ENCODE assay signal across 10 cellular contexts in genomic region chr10:30742471-30742870, GRCh38.
DNase-seq lines count a peak whose midpoint lies in the region; ATAC-seq and TF ChIP-seq lines count a peak whose summit lies in the region.
"Had no signal": no experiment of that assay in that cellular context is flagged by ENCODE, and none has a peak within 500 bp of the region (broad histone marks: within the 10 kb centered on the region; RNA-seq: fewer than 3 reads in every experiment).

No MANE protein-coding gene starts in this region.

- CTCF ChIA-PET in activated CD4-positive, alpha-beta memory T cell treated with anti-CD3 and anti-CD28 coated beads for 36 hours (lab: Charles Lee) = no interaction called here
- CTCF ChIA-PET in GM10248 (lab: Yijun Ruan, JAX) = interaction anchor here (2.2 kb wide), 1 partner anchor 10 kb away, joined by 12 read pairs; no protein-coding TSS in a partner anchor

- no peaks in the 10 kb centered on the region for H3K9me3 Mint-ChIP-seq in activated CD4-positive, alpha-beta memory T cell treated with anti-CD3 and anti-CD28 coated beads for 36 hours

- no peaks in the 10 kb centered on the region for H3K27me3 ChIP-seq in effector memory CD4-positive, alpha-beta T cell (replicated peaks; ENCODE audit: control insufficient read depth, insufficient read depth, low read length, poor library complexity, severe bottlenecking)

- no peak overlapping the region for H3K4me3 Mint-ChIP-seq in activated CD4-positive, alpha-beta memory T cell treated with anti-CD3 and anti-CD28 coated beads for 36 hours

- no peaks in the 10 kb centered on the region for H3K36me3 ChIP-seq in effector memory CD4-positive, alpha-beta T cell (ENCODE audit: control insufficient read depth, insufficient read depth, low read length)
- H3K36me3 ChIP-seq: HAP-1 had no signal

- POLR2A ChIA-PET in activated CD4-positive, alpha-beta memory T cell treated with anti-CD3 and anti-CD28 coated beads for 36 hours (lab: Charles Lee) = no interaction called here
- POLR2A ChIA-PET in GM10248 (lab: Yijun Ruan, JAX) = no interaction called here

- H3K36me3 Mint-ChIP-seq in activated CD4-positive, alpha-beta memory T cell treated with anti-CD3 and anti-CD28 coated beads for 36 hours = no peaks in the 10 kb centered on the region

- H3K4me3 ChIP-seq in effector memory CD4-positive, alpha-beta T cell (ENCODE audit: insufficient read depth, low read depth, low read length, poor library complexity, severe bottlenecking) = no peak overlapping the region
- H3K4me3 ChIP-seq: HAP-1 had no signal

- intact Hi-C loops in activated CD4-positive, alpha-beta memory T cell treated with anti-CD3 and anti-CD28 coated beads for 36 hours (cut with micrococcal nuclease) = no loop called here

- TF ChIP-seq CTCF in GM10248 (IDR thresholded peaks at IDR 0.05; ENCODE audit: control extremely low read depth, extremely low read depth, low read depth, missing control alignments) = no peak

- no peak overlapping the region for H3K27ac ChIP-seq in effector memory CD4-positive, alpha-beta T cell (ENCODE audit: insufficient read depth, low read length, poor library complexity, severe bottlenecking)

- H3K27ac Mint-ChIP-seq in activated CD4-positive, alpha-beta memory T cell treated with anti-CD3 and anti-CD28 coated beads for 36 hours = no peak overlapping the region

- H3K4me1 ChIP-seq in effector memory CD4-positive, alpha-beta T cell (ENCODE audit: control insufficient read depth, insufficient read depth, low read length, poor library complexity, severe bottlenecking) = no peaks in the 10 kb centered on the region
- H3K4me1 ChIP-seq: HAP-1 had no signal

- ATAC-seq in GM18861 (IDR thresholded peaks at IDR 0.05; ENCODE audit: unreplicated experiment) = peak; percentile 76
- ATAC-seq in GM21367 (IDR thresholded peaks at IDR 0.05; ENCODE audit: unreplicated experiment) = peak; percentile 70
- peak; percentile 79 for ATAC-seq in HG03097 (IDR thresholded peaks at IDR 0.05; ENCODE audit: low FRiP score, unreplicated experiment)

- no peaks in the 10 kb centered on the region for H3K9me3 ChIP-seq in effector memory CD4-positive, alpha-beta T cell (ENCODE audit: control insufficient read depth, low read length)
- H3K9me3 ChIP-seq: HAP-1 had no signal

- H3K27me3 Mint-ChIP-seq in activated CD4-positive, alpha-beta memory T cell treated with anti-CD3 and anti-CD28 coated beads for 36 hours = peaks cover 4% of the 10 kb centered on the region

- H3K4me1 Mint-ChIP-seq in activated CD4-positive, alpha-beta memory T cell treated with anti-CD3 and anti-CD28 coated beads for 36 hours (ENCODE audit: low read depth) = peaks cover 28% of the 10 kb centered on the region

- DNase-seq in activated CD4-positive, alpha-beta memory T cell treated with anti-CD3 and anti-CD28 coated beads for 36 hours = peak; percentile 49
- no peak for DNase-seq in effector memory CD4-positive, alpha-beta T cell
- DNase-seq in GM10248 (ENCODE audit: extremely low spot score) = no peak
- no peak for DNase-seq in NCI-H2227 treated with DMSO at 0.1 percent for 48 hours (lab: John Stamatoyannopoulos, UW)
- DNase-seq in NCI-H748 (lab: John Stamatoyannopoulos, UW; ENCODE audit: unreplicated experiment) = no peak
- DNase-seq: stimulated activated CD4-positive, alpha-beta T cell treated with anti-CD3 and anti-CD28 coated beads, Interleukin-2, amount 100 ng/mL, for 24 hours had no signal
